ENCODE assay signal across 8 cellular contexts in the genomic region with DNA sequence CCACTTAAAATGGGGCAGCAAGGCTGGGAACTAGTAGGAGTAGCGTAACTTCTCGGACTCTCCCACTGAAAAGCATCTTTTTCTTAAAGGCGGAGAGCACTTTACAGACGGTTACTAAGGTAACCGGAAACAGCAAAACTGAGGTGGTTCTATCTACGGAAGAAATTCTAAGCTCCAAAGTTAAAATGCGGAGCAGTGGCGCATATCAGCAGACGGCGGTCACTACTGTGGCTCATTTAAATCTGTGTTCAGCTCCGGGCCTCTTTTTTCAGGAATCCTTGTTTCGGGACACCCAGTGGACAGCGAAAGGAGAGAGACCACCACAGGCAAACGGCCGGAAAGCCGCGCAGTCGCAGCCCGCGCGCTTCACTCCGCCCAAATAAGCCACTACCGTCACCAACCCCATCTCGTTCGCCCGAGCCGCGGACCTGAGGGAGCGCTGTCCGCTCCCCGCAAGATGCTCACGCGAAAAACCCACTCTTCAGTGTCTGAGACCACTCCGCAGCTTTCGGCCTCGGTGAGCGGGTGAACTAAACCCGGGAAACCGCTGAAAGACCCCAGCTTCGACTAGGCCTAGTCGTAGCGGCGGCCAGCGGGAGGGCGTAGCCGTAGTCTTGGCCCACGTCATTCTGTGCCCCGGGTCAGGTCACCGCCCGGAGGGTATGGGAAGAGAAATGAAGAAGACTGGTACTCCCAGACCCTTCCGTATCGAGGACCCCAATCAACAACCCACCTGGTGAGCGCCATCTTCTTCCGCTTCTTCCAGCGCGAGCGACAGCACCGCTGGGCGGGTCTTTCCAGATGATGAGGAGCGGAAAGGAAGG. TPM values are rescaled to one million over a fixed set of nuclear protein-coding genes. Genes with fewer than 3 reads are reported as not detected.
DNase-seq lines count a peak whose midpoint lies in the region; ATAC-seq and TF ChIP-seq lines count a peak whose summit lies in the region.

A gene (minus strand): TSS at position 776 of the 824 bp plus-strand sequence. CDS start 29 bp downstream, at position 747.

- ATAC-seq in HG03196 (IDR thresholded peaks at IDR 0.05; ENCODE audit: unreplicated experiment) (peak; percentile 94), lung (ENCODE audit: insufficient read depth, low FRiP score) (peak; percentile 97)

- in situ Hi-C loops in GM18951 (cut with MboI; ENCODE audit: low sequenced_read_pairs, unreplicated experiment) = no loop called here

- TF ChIP-seq POLR2A in GM18951 (IDR thresholded peaks at IDR 0.05; ENCODE audit: extremely low read depth, insufficient read depth, insufficient read length) = peak; percentile 75

- peak within 1 kb of the TSS; percentile 83 to 100 for H3K27ac ChIP-seq in lung (ENCODE audit: low read depth in 1 of 2, low read length in 1 of 2)

- WGBS in lung, 2 donors = 0% methylated on average over 60 of the region's 60 CpGs

- H3K9me3 ChIP-seq in lung (ENCODE audit: control insufficient read depth in 2 of 2, insufficient read depth in 1 of 2, low read length in 1 of 2) = no peaks in the 10 kb centered on the region

- H3K27me3 ChIP-seq in lung (ENCODE audit: control insufficient read depth, insufficient read depth) = no peaks in the 10 kb centered on the region

- TF ChIP-seq CTCF in lung (IDR thresholded peaks at IDR 0.05; ENCODE audit: control extremely low read depth, extremely low read depth) = no peak

- DNase-seq in AG20443 (ENCODE audit: low spot score) (peak; percentile 97), NCI-H69 (lab: John Stamatoyannopoulos, UW) (peak; percentile 98), lung (ENCODE audit: low spot score) (peak; percentile 93)
- peak; percentile 80 to 81 for DNase-seq in activated CD8-positive, alpha-beta memory T cell treated with anti-CD3 and anti-CD28 coated beads for 1 hour (ENCODE audit: extremely low read depth in 1 of 2, low read depth in 1 of 2)
- DNase-seq in effector CD8-positive, alpha-beta T cell (lab: John Stamatoyannopoulos, UW) = peak; percentile 89
- peak; percentile 68 to 86 (median 77) for DNase-seq in stimulated activated CD4-positive, alpha-beta T cell treated with anti-CD3 and anti-CD28 coated beads, TNF-alpha, amount 100 ng/mL, for 4 hours (ENCODE audit: low read depth in 3 of 3)

- H3K4me1 ChIP-seq in lung (ENCODE audit: control insufficient read depth in 2 of 2, insufficient read depth in 2 of 2, low read length in 2 of 2) = peaks cover 9 to 12% of the 10 kb centered on the region in 2 donors

- H3K36me3 ChIP-seq in lung (ENCODE audit: control insufficient read depth in 2 of 2, insufficient read depth in 2 of 2, low read length in 2 of 2) = no peaks in the 10 kb centered on the region

- peak within 1 kb of the TSS; percentile 100 for H3K4me3 ChIP-seq in lung

RNA-seq across cellular contexts. Expression of the gene that starts here (rescaled TPM):
- 10 to 100 TPM; 54.6 to 86.3 TPM for total RNA-seq in lung
- 10 to 100 TPM; 23.9 to 41.1 TPM for polyA plus RNA-seq in lung

Comparison
In these comparisons a context has a peak if more than half of its experiments do, and no peak if none do; other contexts are left out.
1. Peak in every context shown above with its lines: DNase-seq, ATAC-seq, H3K4me3 ChIP-seq and H3K27ac ChIP-seq.